In the genomic region with DNA sequence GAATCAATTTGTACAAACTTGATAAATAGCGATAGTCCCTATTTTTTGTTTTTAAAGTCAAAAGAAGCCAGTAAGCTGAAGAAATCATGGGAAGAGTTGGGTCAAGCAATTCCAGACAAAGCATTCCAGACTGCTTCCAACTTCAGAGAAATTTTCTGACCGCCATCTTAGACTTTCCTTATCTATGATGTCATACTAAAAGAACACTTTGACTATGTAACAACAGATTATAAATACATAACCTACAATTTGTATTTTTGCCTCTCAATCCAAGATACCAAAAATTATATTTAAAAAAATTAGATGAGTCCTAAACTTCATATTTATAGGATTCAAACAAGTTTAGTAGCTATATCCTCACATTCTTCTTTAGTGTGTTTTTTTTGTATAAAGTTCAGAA, we compare ENCODE assay signal across 29 cellular contexts.
"Had no signal": no experiment of that assay in that cellular context is flagged by ENCODE, and none has a peak within 500 bp of the region (broad histone marks: within the 10 kb centered on the region; RNA-seq: fewer than 3 reads in every experiment).

No MANE protein-coding gene starts in this region.

- H3K36me3 ChIP-seq: stomach, suprapubic skin, thoracic aorta, thyroid gland, tibial artery, tibial nerve, transverse colon, upper lobe of left lung, upper lobe of right lung, uterus, vagina had no signal

- ATAC-seq: stimulated activated effector memory CD8-positive, alpha-beta T cell treated with anti-CD3 and anti-CD28 coated beads, Interleukin-12 subunit alpha, Interleukin-12 subunit beta, amount 100 ng/mL, for 72 hours; stimulated activated memory B cell treated with anti-CD40 and anti-IgM and Interleukin-4, amounts not matched to agents 10 μg/mL and 1 μg/mL and 100 μg/mL, for 72 hours; stimulated activated naive B cell treated with anti-CD40 and anti-IgM and Interleukin-4, amounts not matched to agents 10 μg/mL and 1 μg/mL and 100 μg/mL, for 72 hours; stimulated activated naive CD8-positive, alpha-beta T cell treated with anti-CD3 and anti-CD28 coated beads, Interleukin-15, amount 100 ng/mL, for 72 hours; stimulated activated naive CD8-positive, alpha-beta T cell treated with anti-CD3 and anti-CD28 coated beads, Interleukin-15, Interleukin-2, amounts not matched to agents 100 U/mL and 50 U/mL, for 24 hours; upper lobe of right lung had no signal

- H3K4me3 ChIP-seq: stomach, suprapubic skin, testis, thoracic aorta, thyroid gland, tibial artery, tibial nerve, transverse colon, upper lobe of left lung, upper lobe of right lung, uterus, vagina had no signal

- H3K27me3 Mint-ChIP-seq: stimulated activated memory B cell treated with anti-CD40 and anti-IgM and Interleukin-4, amounts not matched to agents 10 μg/mL and 1 μg/mL and 100 μg/mL, for 72 hours; stimulated activated naive B cell treated with anti-CD40 and anti-IgM and Interleukin-4, amounts not matched to agents 10 μg/mL and 1 μg/mL and 100 μg/mL, for 72 hours; stimulated activated naive CD8-positive, alpha-beta T cell treated with anti-CD3 and anti-CD28 coated beads, Interleukin-15, amount 100 ng/mL, for 72 hours; type B pancreatic cell had no signal

- H3K27ac Mint-ChIP-seq: stimulated activated effector memory CD8-positive, alpha-beta T cell treated with anti-CD3 and anti-CD28 coated beads, Interleukin-12 subunit alpha, Interleukin-12 subunit beta, amount 100 ng/mL, for 72 hours; stimulated activated memory B cell treated with anti-CD40 and anti-IgM and Interleukin-4, amounts not matched to agents 10 μg/mL and 1 μg/mL and 100 μg/mL, for 72 hours; stimulated activated naive B cell treated with anti-CD40 and anti-IgM and Interleukin-4, amounts not matched to agents 10 μg/mL and 1 μg/mL and 100 μg/mL, for 72 hours; stimulated activated naive CD8-positive, alpha-beta T cell treated with anti-CD3 and anti-CD28 coated beads, Interleukin-15, amount 100 ng/mL, for 72 hours; stimulated activated naive CD8-positive, alpha-beta T cell treated with anti-CD3 and anti-CD28 coated beads, Interleukin-15, Interleukin-2, amounts not matched to agents 100 ng/mL and 50 ng/mL, for 24 hours; type B pancreatic cell had no signal

- H3K4me1 ChIP-seq: stomach, suprapubic skin, testis, tibial artery, tibial nerve, transverse colon, upper lobe of left lung, upper lobe of right lung, uterus, vagina had no signal

- H3K9me3 Mint-ChIP-seq: stimulated activated effector memory CD8-positive, alpha-beta T cell treated with anti-CD3 and anti-CD28 coated beads, Interleukin-12 subunit alpha, Interleukin-12 subunit beta, amount 100 ng/mL, for 72 hours; stimulated activated memory B cell treated with anti-CD40 and anti-IgM and Interleukin-4, amounts not matched to agents 10 μg/mL and 1 μg/mL and 100 μg/mL, for 72 hours; stimulated activated naive B cell treated with anti-CD40 and anti-IgM and Interleukin-4, amounts not matched to agents 10 μg/mL and 1 μg/mL and 100 μg/mL, for 72 hours; stimulated activated naive CD8-positive, alpha-beta T cell treated with anti-CD3 and anti-CD28 coated beads, Interleukin-15, Interleukin-2, amounts not matched to agents 100 ng/mL and 50 ng/mL, for 24 hours; type B pancreatic cell had no signal

- H3K36me3 Mint-ChIP-seq: stimulated activated effector memory CD8-positive, alpha-beta T cell treated with anti-CD3 and anti-CD28 coated beads, Interleukin-12 subunit alpha, Interleukin-12 subunit beta, amount 100 ng/mL, for 72 hours; stimulated activated memory B cell treated with anti-CD40 and anti-IgM and Interleukin-4, amounts not matched to agents 10 μg/mL and 1 μg/mL and 100 μg/mL, for 72 hours; stimulated activated naive B cell treated with anti-CD40 and anti-IgM and Interleukin-4, amounts not matched to agents 10 μg/mL and 1 μg/mL and 100 μg/mL, for 72 hours; type B pancreatic cell had no signal

- H3K4me3 Mint-ChIP-seq: stimulated activated effector memory CD8-positive, alpha-beta T cell treated with anti-CD3 and anti-CD28 coated beads, Interleukin-12 subunit alpha, Interleukin-12 subunit beta, amount 100 ng/mL, for 72 hours; stimulated activated memory B cell treated with anti-CD40 and anti-IgM and Interleukin-4, amounts not matched to agents 10 μg/mL and 1 μg/mL and 100 μg/mL, for 72 hours; stimulated activated naive B cell treated with anti-CD40 and anti-IgM and Interleukin-4, amounts not matched to agents 10 μg/mL and 1 μg/mL and 100 μg/mL, for 72 hours; stimulated activated naive CD8-positive, alpha-beta T cell treated with anti-CD3 and anti-CD28 coated beads, Interleukin-15, amount 100 ng/mL, for 72 hours; stimulated activated naive CD8-positive, alpha-beta T cell treated with anti-CD3 and anti-CD28 coated beads, Interleukin-15, Interleukin-2, amounts not matched to agents 100 ng/mL and 50 ng/mL, for 24 hours; type B pancreatic cell had no signal

- H3K4me1 Mint-ChIP-seq: stimulated activated effector memory CD8-positive, alpha-beta T cell treated with anti-CD3 and anti-CD28 coated beads, Interleukin-12 subunit alpha, Interleukin-12 subunit beta, amount 100 ng/mL, for 72 hours; stimulated activated memory B cell treated with anti-CD40 and anti-IgM and Interleukin-4, amounts not matched to agents 10 μg/mL and 1 μg/mL and 100 μg/mL, for 72 hours; stimulated activated naive B cell treated with anti-CD40 and anti-IgM and Interleukin-4, amounts not matched to agents 10 μg/mL and 1 μg/mL and 100 μg/mL, for 72 hours; stimulated activated naive CD8-positive, alpha-beta T cell treated with anti-CD3 and anti-CD28 coated beads, Interleukin-15, amount 100 ng/mL, for 72 hours had no signal

- DNase-seq: stimulated activated CD4-positive, alpha-beta T cell treated with anti-CD3 and anti-CD28 coated beads, Interleukin-2, amount 100 ng/mL, for 48 hours; stimulated activated CD4-positive, alpha-beta T cell treated with anti-CD3 and anti-CD28 coated beads, Interleukin-4, amount 100 ng/mL, for 1 hour; stimulated activated CD4-positive, alpha-beta T cell treated with anti-CD3 and anti-CD28 coated beads, Interleukin-4, amount 100 ng/mL, for 24 hours; stimulated activated CD4-positive, alpha-beta T cell treated with anti-CD3 and anti-CD28 coated beads, Interleukin-4, amount 100 ng/mL, for 4 hours; stimulated activated CD8-positive, alpha-beta memory T cell treated with anti-CD3 and anti-CD28 coated beads, Interleukin-4, amount 100 ng/mL, for 48 hours; stimulated activated naive B cell treated with anti-CD40 and anti-IgM and Interleukin-4, amounts not matched to agents 10 μg/mL and 1 μg/mL and 100 μg/mL, for 72 hours; stimulated activated naive CD4-positive, alpha-beta T cell; stimulated activated naive CD4-positive, alpha-beta T cell treated with Interleukin-2 at 50 U/mL for 16 hours; stimulated activated naive CD8-positive, alpha-beta T cell treated with anti-CD3 and anti-CD28 coated beads, Interleukin-15, amount 100 ng/mL, for 72 hours; stimulated activated naive CD8-positive, alpha-beta T cell treated with anti-CD3 and anti-CD28 coated beads, Interleukin-15, Interleukin-2, amounts not matched to agents 100 U/mL and 50 U/mL, for 24 hours; stomach; substantia nigra; testis; thyroid gland; tibial artery; transverse colon; trophoblast cell; upper lobe of left lung; upper lobe of right lung; uterus had no signal

- FAIRE-seq: urothelium cell line had no signal

- H3K27me3 ChIP-seq: stomach, suprapubic skin, testis, thyroid gland, tibial artery, tibial nerve, transverse colon, upper lobe of left lung, upper lobe of right lung, uterus, vagina had no signal

- H3K9me3 ChIP-seq: stomach, suprapubic skin, testis, thoracic aorta, thyroid gland, tibial artery, tibial nerve, transverse colon, upper lobe of left lung, upper lobe of right lung, uterus, vagina had no signal

- H3K27ac ChIP-seq: stomach, suprapubic skin, testis, thoracic aorta, thyroid gland, tibial artery, tibial nerve, transverse colon, upper lobe of left lung, upper lobe of right lung, uterus, vagina had no signal
